ENCODE assay signal across 18 cellular contexts in the genomic region with DNA sequence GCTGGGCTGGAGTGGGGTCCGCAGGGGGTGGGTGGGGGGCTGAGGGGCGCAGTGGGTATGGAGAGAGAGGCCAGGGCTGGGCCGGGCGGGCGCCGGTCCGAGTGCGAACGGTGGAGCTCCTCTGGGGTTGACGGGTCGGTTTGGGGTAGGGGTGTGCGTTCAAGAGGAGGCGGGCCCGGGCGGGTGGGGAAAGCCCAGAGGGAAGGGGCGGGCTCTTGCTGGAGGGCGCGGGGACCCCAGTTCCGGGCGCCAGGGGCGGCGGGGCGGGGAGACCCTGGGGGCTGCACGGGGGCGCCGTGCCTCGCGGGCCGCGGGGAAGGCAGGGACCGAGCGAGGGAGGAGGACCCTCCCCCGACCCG. TPM values are rescaled to one million over a fixed set of nuclear protein-coding genes. Genes with fewer than 3 reads are reported as not detected.
DNase-seq lines count a peak whose midpoint lies in the region; ATAC-seq and TF ChIP-seq lines count a peak whose summit lies in the region.
"Had no signal": no experiment of that assay in that cellular context is flagged by ENCODE, and none has a peak within 500 bp of the region (broad histone marks: within the 10 kb centered on the region; RNA-seq: fewer than 3 reads in every experiment).

No MANE protein-coding gene starts in this region.

- DNase-seq in activated naive CD4-positive, alpha-beta T cell treated with anti-CD3 and anti-CD28 coated beads, Interleukin-2, amount 10 ng/mL, durations not matched to agents 7 days and 5 days: no peak
- DNase-seq in iPS DF 6.9 (ENCODE audit: low read depth, low spot score): no peak
- DNase-seq in suprapubic skin (ENCODE audit: low spot score in 2 of 2): no peak
- no peak for DNase-seq in effector CD4-positive, alpha-beta T cell
- no peak for DNase-seq in DMS114 treated with DMSO at 0.1 percent for 48 hours (lab: John Stamatoyannopoulos, UW; ENCODE audit: unreplicated experiment)
- DNase-seq: activated CD8-positive, alpha-beta memory T cell treated with anti-CD3 and anti-CD28 coated beads, Interleukin-2, amount 50 U/mL, for 48 hours; left cardiac atrium; NCI-H524 treated with DMSO at 0.1 percent for 48 hours; small intestine had no signal

- H3K27me3 Mint-ChIP-seq in activated naive CD4-positive, alpha-beta T cell treated with anti-CD3 and anti-CD28 coated beads, Interleukin-2, amount 50 U/mL, for 24 hours: peaks cover 16% of the 10 kb centered on the region
- H3K27me3 Mint-ChIP-seq in activated naive CD4-positive, alpha-beta T cell treated with anti-CD3 and anti-CD28 coated beads, Interleukin-2, amount 10 ng/mL, durations not matched to agents 7 days and 5 days: peaks cover 45% of the 10 kb centered on the region

- no peaks in the 10 kb centered on the region for H3K9me2 ChIP-seq in SU-DHL-6 (replicated peaks; ENCODE audit: insufficient read depth, low read length)

- peaks cover 10% of the 10 kb centered on the region for H3K36me3 Mint-ChIP-seq in activated naive CD4-positive, alpha-beta T cell treated with anti-CD3 and anti-CD28 coated beads, Interleukin-2, amount 50 U/mL, for 24 hours
- peaks cover 3% of the 10 kb centered on the region for H3K36me3 Mint-ChIP-seq in activated naive CD4-positive, alpha-beta T cell treated with anti-CD3 and anti-CD28 coated beads, Interleukin-2, amount 10 ng/mL, durations not matched to agents 7 days and 5 days

- no peak for TF ChIP-seq EP300 in suprapubic skin (IDR thresholded peaks at IDR 0.05)

- no peak for TF ChIP-seq CTCF in SU-DHL-6 (IDR thresholded peaks at IDR 0.05; ENCODE audit: insufficient read depth, low read length, poor library complexity, severe bottlenecking)
- no peak for TF ChIP-seq CTCF in suprapubic skin (IDR thresholded peaks at IDR 0.05)

- ATAC-seq in GM21576 (IDR thresholded peaks at IDR 0.05; ENCODE audit: unreplicated experiment): no peak
- ATAC-seq: left cardiac atrium had no signal

- no peaks in the 10 kb centered on the region for H3K9me3 Mint-ChIP-seq in activated naive CD4-positive, alpha-beta T cell treated with anti-CD3 and anti-CD28 coated beads, Interleukin-2, amount 50 U/mL, for 24 hours
- H3K9me3 Mint-ChIP-seq in activated naive CD4-positive, alpha-beta T cell treated with anti-CD3 and anti-CD28 coated beads, Interleukin-2, amount 10 ng/mL, durations not matched to agents 7 days and 5 days: no peaks in the 10 kb centered on the region

- no peak for TF ChIP-seq POLR2A in suprapubic skin (IDR thresholded peaks at IDR 0.05)

- H3K4me1 ChIP-seq in iPS DF 6.9 (ENCODE audit: control insufficient read depth, insufficient read depth, low read length) (peaks cover 3% of the 10 kb centered on the region; the same call in 1 of the 2 replicates), suprapubic skin (peaks cover 41% of the 10 kb centered on the region)
- H3K4me1 ChIP-seq: HAP-1 had no signal

- H3K4me1 Mint-ChIP-seq in activated naive CD4-positive, alpha-beta T cell treated with anti-CD3 and anti-CD28 coated beads, Interleukin-2, amount 50 U/mL, for 24 hours: peaks cover 15% of the 10 kb centered on the region
- peaks cover 6% of the 10 kb centered on the region for H3K4me1 Mint-ChIP-seq in activated naive CD4-positive, alpha-beta T cell treated with anti-CD3 and anti-CD28 coated beads, Interleukin-2, amount 10 ng/mL, durations not matched to agents 7 days and 5 days

- H3K27ac Mint-ChIP-seq in activated naive CD4-positive, alpha-beta T cell treated with anti-CD3 and anti-CD28 coated beads, Interleukin-2, amount 50 U/mL, for 24 hours: no peak overlapping the region
- H3K27ac Mint-ChIP-seq in activated naive CD4-positive, alpha-beta T cell treated with anti-CD3 and anti-CD28 coated beads, Interleukin-2, amount 10 ng/mL, durations not matched to agents 7 days and 5 days: no peak overlapping the region

- H3K27me3 ChIP-seq in SU-DHL-6 (ENCODE audit: low read length) (no peaks in the 10 kb centered on the region), iPS DF 6.9 (ENCODE audit: control insufficient read depth, insufficient read depth, low read length) (peaks cover 27% of the 10 kb centered on the region), suprapubic skin (peaks cover 44% of the 10 kb centered on the region)

- no CpG with 5 or more reads among the region's 34 CpGs for WGBS in iPS DF 6.9 (ENCODE audit: insufficient coverage, insufficient read length)
- 0% methylated on average over 1 of the region's 34 CpGs for WGBS in suprapubic skin

- no peak overlapping the region for H2AFZ ChIP-seq in SU-DHL-6 (ENCODE audit: low read depth, low read length, severe bottlenecking)

- no peaks in the 10 kb centered on the region for H3K79me2 ChIP-seq in SU-DHL-6 (ENCODE audit: insufficient read depth, low read length)

- no peak overlapping the region for H3K27ac ChIP-seq in SU-DHL-6 (ENCODE audit: low read depth, low read length)
- H3K27ac ChIP-seq in iPS DF 6.9 (ENCODE audit: low read length): no peak overlapping the region
- H3K27ac ChIP-seq in suprapubic skin: no peak overlapping the region
- H3K27ac ChIP-seq: vagina had no signal

- H3K4me2 ChIP-seq in SU-DHL-6 (ENCODE audit: low read depth, low read length, poor library complexity, severe bottlenecking): peak overlapping the region; percentile 40

- H3K4me3 ChIP-seq in SU-DHL-6 (ENCODE audit: insufficient read depth, low read length, poor library complexity, severe bottlenecking) (no peak overlapping the region), iPS DF 6.9 (ENCODE audit: low read length) (peak overlapping the region; percentile 37; the same call in 1 of the 2 replicates), suprapubic skin (peak overlapping the region; percentile 44)

- peak overlapping the region; percentile 44 for H3K4me3 Mint-ChIP-seq in activated naive CD4-positive, alpha-beta T cell treated with anti-CD3 and anti-CD28 coated beads, Interleukin-2, amount 50 U/mL, for 24 hours
- H3K4me3 Mint-ChIP-seq in activated naive CD4-positive, alpha-beta T cell treated with anti-CD3 and anti-CD28 coated beads, Interleukin-2, amount 10 ng/mL, durations not matched to agents 7 days and 5 days: no peak overlapping the region

- peaks cover 20% of the 10 kb centered on the region; the same call in 1 of the 2 replicates for H3F3A ChIP-seq in SU-DHL-6 (ENCODE audit: insufficient read depth)

- H4K20me1 ChIP-seq in SU-DHL-6 (ENCODE audit: low read depth, low read length): no peaks in the 10 kb centered on the region

- H3K9me3 ChIP-seq in SU-DHL-6 (ENCODE audit: insufficient read depth, low read length): no peaks in the 10 kb centered on the region
- no peaks in the 10 kb centered on the region for H3K9me3 ChIP-seq in iPS DF 6.9 (ENCODE audit: control insufficient read depth, insufficient read depth, low read length)
- H3K9me3 ChIP-seq in suprapubic skin: no peaks in the 10 kb centered on the region
- H3K9me3 ChIP-seq: HAP-1, vagina had no signal

- H3K36me3 ChIP-seq in SU-DHL-6 (ENCODE audit: low read length): no peaks in the 10 kb centered on the region
- H3K36me3 ChIP-seq in iPS DF 6.9 (ENCODE audit: control insufficient read depth, insufficient read depth, low read length): no peaks in the 10 kb centered on the region
- peaks cover 15% of the 10 kb centered on the region for H3K36me3 ChIP-seq in suprapubic skin

- no peak overlapping the region for H3K9ac ChIP-seq in SU-DHL-6 (ENCODE audit: low read length)

- CTCF ChIA-PET in activated naive CD4-positive, alpha-beta T cell treated with anti-CD3 and anti-CD28 coated beads, Interleukin-2, amount 10 ng/mL, durations not matched to agents 7 days and 5 days (lab: Charles Lee): no interaction called here

RNA-seq across cellular contexts. Expression of a gene that starts 8.0 kb away (rescaled TPM):
- under 1 TPM in 2 of 4 donors, not detected in 2; 0.08 to 0.26 TPM for total RNA-seq in suprapubic skin
- total RNA-seq: glomerular endothelial cell, HT1080, left cardiac atrium, osteoblast had no signal

RNA-seq across cellular contexts. Expression of a gene that starts 10.3 kb away (rescaled TPM):
- total RNA-seq in suprapubic skin: 10 to 100 TPM; 44.7 to 97.2 (median 87.5) TPM

RNA-seq across cellular contexts. Expression of a gene that starts 13.4 kb away (rescaled TPM):
- not detected for total RNA-seq in suprapubic skin
- total RNA-seq: astrocyte, glomerular endothelial cell, HT1080, left cardiac atrium, osteoblast, vagina had no signal

RNA-seq across cellular contexts. Expression of a gene that starts 25.3 kb away (rescaled TPM):
- total RNA-seq in suprapubic skin: 10 to 100 TPM; 17.3 to 22.9 (median 19.8) TPM

RNA-seq across cellular contexts. Expression of a gene that starts 33.8 kb away (rescaled TPM):
- total RNA-seq in suprapubic skin: 1 to 10 TPM; 2.4 to 4.8 (median 4.0) TPM
